In the genomic region with DNA sequence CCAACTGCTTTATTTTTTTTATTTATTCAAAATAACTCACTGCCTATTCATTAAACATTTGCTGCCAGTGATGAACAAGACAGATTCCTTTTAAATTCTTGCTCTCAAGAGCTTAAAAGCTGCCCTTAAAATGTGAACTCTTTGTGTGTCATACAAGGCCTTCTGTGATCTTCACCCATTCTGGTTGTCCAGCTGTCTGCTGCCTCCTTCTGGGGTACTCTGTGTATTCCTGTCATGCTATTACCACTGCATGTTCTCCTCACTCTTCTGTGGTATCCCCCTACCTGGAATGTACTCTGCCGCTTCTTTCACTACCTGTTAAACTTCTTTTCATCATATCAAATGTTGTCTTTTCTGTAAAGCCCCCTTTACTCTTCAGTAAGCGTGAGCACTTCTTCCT, we compare ENCODE assay signal across 10 cellular contexts.
DNase-seq lines count a peak whose midpoint lies in the region; ATAC-seq and TF ChIP-seq lines count a peak whose summit lies in the region.
"Had no signal": no experiment of that assay in that cellular context is flagged by ENCODE, and none has a peak within 500 bp of the region (broad histone marks: within the 10 kb centered on the region; RNA-seq: fewer than 3 reads in every experiment).

No MANE protein-coding gene starts in this region.

- peak; percentile 44 for TF ChIP-seq CTCF in A673 (conservative IDR thresholded peaks at IDR 0.05; ENCODE audit: low read depth, low read length)

- CTCF ChIA-PET in A673 (lab: Charles Lee), result no interaction called here

- no peaks in the 10 kb centered on the region for H3K27me3 ChIP-seq in A673 (replicated peaks; ENCODE audit: insufficient read depth, low read depth, low read length, poor library complexity)
- no peaks in the 10 kb centered on the region for H3K27me3 ChIP-seq in adipocyte (replicated peaks; ENCODE audit: control insufficient read depth, insufficient read depth, low read length)

- H3K27ac ChIP-seq in A673 (ENCODE audit: low read depth, low read length, poor library complexity, severe bottlenecking), result peak overlapping the region; percentile 87

- DNase-seq in A673 (ENCODE audit: low spot score) (peak; percentile 54), adipocyte (ENCODE audit: low read depth) (peak; percentile 47), iris pigment epithelial cell (ENCODE audit: low read depth) (peak; percentile 81), NCI-H2171 treated with DMSO at 0.1 percent for 48 hours (lab: John Stamatoyannopoulos, UW) (no peak), MV-4-11 (lab: John Stamatoyannopoulos, UW) (no peak)
- no peak for DNase-seq in activated CD8-positive, alpha-beta memory T cell treated with anti-CD3 and anti-CD28 coated beads for 24 hours
- no peak for DNase-seq in activated T-cell treated with anti-CD3 and anti-CD28 coated beads, Interleukin-2, amount 50 U/mL, for 48 hours
- DNase-seq: NCI-H2029 treated with DMSO at 0.1 percent for 48 hours; stimulated activated CD4-positive, alpha-beta T cell treated with anti-CD3 and anti-CD28 coated beads, Interleukin-12 subunit alpha, Interleukin-12 subunit beta, amount 100 ng/mL, for 4 hours had no signal

- no peaks in the 10 kb centered on the region for H3K9me3 ChIP-seq in A673 (ENCODE audit: low read depth, low read length, poor library complexity, severe bottlenecking)
- H3K9me3 ChIP-seq in adipocyte (ENCODE audit: control insufficient read depth, low read length), result no peaks in the 10 kb centered on the region

- BruUV-seq in A673 (replicated peaks; lab: Mats Ljungman, UMichigan), result no TSS peak

- intact Hi-C loops in A673 (cut with micrococcal nuclease; ENCODE audit: unreplicated experiment), result no loop called here

- peak overlapping the region; percentile 14 for H3K9ac ChIP-seq in adipocyte (ENCODE audit: low read length)

- H3K36me3 ChIP-seq in A673 (ENCODE audit: insufficient read depth, low read length, poor library complexity, severe bottlenecking) (peaks cover 26% of the 10 kb centered on the region), adipocyte (ENCODE audit: control insufficient read depth, insufficient read depth, low read length, severe bottlenecking) (peaks cover 24% of the 10 kb centered on the region)

- peak; percentile 53 for ATAC-seq in GM18868 (IDR thresholded peaks at IDR 0.05; ENCODE audit: unreplicated experiment)

- H3K4me3 ChIP-seq in A673 (ENCODE audit: low read depth, low read length, poor library complexity, severe bottlenecking), result peak overlapping the region; percentile 7
- H3K4me3 ChIP-seq in adipocyte (ENCODE audit: low read length), result peak overlapping the region; percentile 60

- H3K4me1 ChIP-seq in A673 (ENCODE audit: insufficient read depth, low read length, poor library complexity, severe bottlenecking) (peaks cover 69% of the 10 kb centered on the region), adipocyte (ENCODE audit: control insufficient read depth, insufficient read depth, low read length) (peaks cover 45% of the 10 kb centered on the region)

- POLR2A ChIA-PET in A673 (lab: Charles Lee; ENCODE audit: low non-redundant PET), result no interaction called here

Comparison
In these comparisons a context has a peak if more than half of its experiments do, and no peak if none do; other contexts are left out.
1. DNase-seq: peak in A673 (single experiment), adipocyte (single experiment) and iris pigment epithelial cell (single experiment); none in NCI-H2171 treated with DMSO at 0.1 percent for 48 hours (single experiment), activated CD8-positive, alpha-beta memory T cell treated with anti-CD3 and anti-CD28 coated beads for 24 hours (single experiment), activated T-cell treated with anti-CD3 and anti-CD28 coated beads, Interleukin-2, amount 50 U/mL, for 48 hours (0 of 2) and MV-4-11 (single experiment).